In the genomic region with DNA sequence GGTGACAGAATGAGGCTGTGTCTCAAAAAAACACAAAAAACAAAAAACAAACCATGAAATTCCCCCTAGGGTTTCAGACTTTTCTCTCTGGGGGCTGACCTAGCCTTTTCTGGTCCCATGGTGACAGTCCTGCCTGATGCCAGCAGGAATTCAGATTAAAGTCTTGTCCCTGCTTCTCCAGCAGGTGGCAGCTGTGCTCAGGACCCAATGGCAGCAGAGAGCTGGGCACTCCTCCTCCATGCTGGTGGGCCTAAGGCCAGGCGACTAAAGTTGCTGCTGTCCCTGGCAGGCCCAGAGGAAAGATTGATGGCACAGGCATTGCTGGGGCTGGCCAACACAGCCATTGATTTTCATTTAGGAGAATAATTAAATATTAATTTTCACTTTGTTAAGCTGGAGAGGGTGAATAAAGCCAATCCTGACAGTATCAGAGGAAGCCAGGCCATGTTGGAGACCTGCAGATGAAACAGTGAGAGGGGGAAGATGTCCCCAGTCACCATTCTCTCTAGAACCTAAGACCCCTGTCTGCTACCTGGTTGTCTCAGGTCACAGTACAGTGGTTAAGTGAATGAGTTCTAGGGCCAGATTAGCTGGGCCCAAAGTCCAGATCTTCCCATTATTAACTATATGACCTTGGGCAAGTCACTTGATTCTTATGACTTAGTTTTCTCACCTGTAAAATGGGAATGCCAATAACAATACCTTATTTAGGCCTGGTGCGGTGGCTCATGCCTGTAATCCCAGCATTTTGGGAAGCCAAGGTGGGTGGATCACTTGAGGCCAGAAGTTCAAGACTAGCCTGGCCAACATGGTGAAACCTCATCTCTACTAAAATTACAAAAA, we compare ENCODE assay signal across 8 cellular contexts. TPM values are rescaled to one million over a fixed set of nuclear protein-coding genes. Genes with fewer than 3 reads are reported as not detected.
A peak's percentile ranks its signal among the peaks of the same experiment; 100 is the strongest.
DNase-seq lines count a peak whose midpoint lies in the region; ATAC-seq, FAIRE-seq and TF ChIP-seq lines count a peak whose summit lies in the region.

No MANE protein-coding gene starts in this region.

- H3K36me3 ChIP-seq in brain microvascular endothelial cell (replicated peaks) = no peaks in the 10 kb centered on the region

- no peak for ATAC-seq in HG02571 (IDR thresholded peaks at IDR 0.05; ENCODE audit: unreplicated experiment)

- in situ Hi-C loops in brain microvascular endothelial cell (cut with HindIII; ENCODE audit: low pct_ligation_motif_present, low sequenced_read_pairs) = no loop called here

- DNase-seq in COR-L47 (lab: John Stamatoyannopoulos, UW) (peak; percentile 59), H4 (ENCODE audit: low spot score) (peak; percentile 80), NCI-H2107 treated with DMSO at 0.1 percent for 48 hours (lab: John Stamatoyannopoulos, UW; ENCODE audit: unreplicated experiment) (peak; percentile 7), brain microvascular endothelial cell (peak; percentile 62), iris pigment epithelial cell (ENCODE audit: low read depth) (peak; percentile 58)
- peak; percentile 33 to 43 for DNase-seq in stimulated activated CD4-positive, alpha-beta T cell treated with anti-CD3 and anti-CD28 coated beads, Interleukin-1b, Interleukin-23, amount 100 ng/mL, for 4 hours (ENCODE audit: low read depth in 2 of 2)

- H3K4me3 ChIP-seq in brain microvascular endothelial cell (ENCODE audit: low read depth, low read length) = no peak overlapping the region

- FAIRE-seq in TTC549 (lab: Jason Lieb, UNC) = peak; percentile 32

- peak; percentile 90 for TF ChIP-seq CTCF in brain microvascular endothelial cell (IDR thresholded peaks at IDR 0.05; ENCODE audit: low read depth, low read length, missing control alignments)

- no peak overlapping the region for H3K27ac ChIP-seq in brain microvascular endothelial cell

- no peaks in the 10 kb centered on the region for H3K27me3 ChIP-seq in brain microvascular endothelial cell (replicated peaks)

RNA-seq across cellular contexts. Expression of a gene that starts 7.1 kb away (rescaled TPM):
- not detected in 2 replicates for total RNA-seq in H4 (2014; rRNA removed; shearing (Covaris generic))

RNA-seq across cellular contexts. Expression of a gene that starts 40.5 kb away (rescaled TPM):
- total RNA-seq in H4 (2014; rRNA removed; shearing (Covaris generic)) = 19.0 and 22.2 TPM in 2 replicates

Comparison
In these comparisons a context has a peak if more than half of its experiments do, and no peak if none do; other contexts are left out.
1. DNase-seq: peak in every context shown above with its lines; median percentile 80 in H4; 62 in brain microvascular endothelial cell; 59 in COR-L47; 58 in iris pigment epithelial cell; 38 in stimulated activated CD4-positive, alpha-beta T cell treated with anti-CD3 and anti-CD28 coated beads, Interleukin-1b, Interleukin-23, amount 100 ng/mL, for 4 hours; 7 in NCI-H2107 treated with DMSO at 0.1 percent for 48 hours.